10 cellular contexts compared by ENCODE assay signal in genomic region chr2:219109468-219109867, GRCh38. TPM values are rescaled to one million over a fixed set of nuclear protein-coding genes. Genes with fewer than 3 reads are reported as not detected.
DNase-seq lines count a peak whose midpoint lies in the region; ATAC-seq and TF ChIP-seq lines count a peak whose summit lies in the region.
"Had no signal": no experiment of that assay in that cellular context is flagged by ENCODE, and none has a peak within 500 bp of the region (broad histone marks: within the 10 kb centered on the region; RNA-seq: fewer than 3 reads in every experiment).

No MANE protein-coding gene starts in this region.

- no peaks in the 10 kb centered on the region for H3K27me3 ChIP-seq in CD4-positive, alpha-beta memory T cell (ENCODE audit: insufficient read depth, low read length)
- H3K27me3 ChIP-seq in Peyer's patch, result no peaks in the 10 kb centered on the region

- H3K27me3 Mint-ChIP-seq in CD4-positive, alpha-beta memory T cell, result no peaks in the 10 kb centered on the region
- H3K27me3 Mint-ChIP-seq in activated naive CD4-positive, alpha-beta T cell treated with anti-CD3 and anti-CD28 coated beads, Interleukin-2, amount 10 ng/mL, durations not matched to agents 7 days and 5 days, result no peaks in the 10 kb centered on the region
- peaks cover 80% of the 10 kb centered on the region for H3K27me3 Mint-ChIP-seq in progenitor cell of endocrine pancreas

- POLR2A ChIA-PET in CD4-positive, alpha-beta memory T cell (lab: Charles Lee; ENCODE audit: partially characterized antibody), result no interaction called here

- H3K4me1 ChIP-seq in CD4-positive, alpha-beta memory T cell (ENCODE audit: insufficient read depth, low read length), result peaks cover 4% of the 10 kb centered on the region
- peaks cover 0 to 48% (median 0%) of the 10 kb centered on the region in 4 donors for H3K4me1 ChIP-seq in Peyer's patch

- H3K4me3 ChIP-seq in CD4-positive, alpha-beta memory T cell (ENCODE audit: low read length in 2 of 2), result no peak overlapping the region
- H3K4me3 ChIP-seq in Peyer's patch, result no peak overlapping the region
- H3K4me3 ChIP-seq in coronary artery, result no peak overlapping the region

- no peaks in the 10 kb centered on the region for H3K9me3 Mint-ChIP-seq in CD4-positive, alpha-beta memory T cell
- H3K9me3 Mint-ChIP-seq in activated naive CD4-positive, alpha-beta T cell treated with anti-CD3 and anti-CD28 coated beads, Interleukin-2, amount 10 ng/mL, durations not matched to agents 7 days and 5 days, result no peaks in the 10 kb centered on the region
- H3K9me3 Mint-ChIP-seq in progenitor cell of endocrine pancreas (ENCODE audit: low read depth), result no peaks in the 10 kb centered on the region

- H3K9me3 ChIP-seq in CD4-positive, alpha-beta memory T cell (ENCODE audit: control insufficient read depth in 1 of 2, low read length in 2 of 2), result no peaks in the 10 kb centered on the region
- H3K9me3 ChIP-seq in Peyer's patch, result no peaks in the 10 kb centered on the region

- no peaks in the 10 kb centered on the region for H3K36me3 ChIP-seq in CD4-positive, alpha-beta memory T cell (ENCODE audit: insufficient read depth, low read length)
- H3K36me3 ChIP-seq in Peyer's patch, result no peaks in the 10 kb centered on the region

- intact Hi-C loops in CD4-positive, alpha-beta memory T cell (cut with micrococcal nuclease), result no loop called here

- no peak overlapping the region for H3K27ac ChIP-seq in CD4-positive, alpha-beta memory T cell (ENCODE audit: low read depth, low read length)
- peak overlapping the region in 1 of 4 donors; percentile 6 for H3K27ac ChIP-seq in Peyer's patch
- H3K27ac ChIP-seq in coronary artery, result no peak overlapping the region
- H3K27ac ChIP-seq: C4-2B had no signal

- DNase-seq in CD4-positive, alpha-beta memory T cell, result peak in 4 of 5 donors; percentile 10 to 56 (median 32)
- peak in 2 of 3 donors; percentile 63 to 73 for DNase-seq in Peyer's patch
- peak; percentile 37 for DNase-seq in activated naive CD4-positive, alpha-beta T cell treated with anti-CD3 and anti-CD28 coated beads, Interleukin-2, amount 10 ng/mL, durations not matched to agents 7 days and 5 days
- no peak for DNase-seq in progenitor cell of endocrine pancreas (ENCODE audit: low spot score, unreplicated experiment)
- no peak for DNase-seq in coronary artery (ENCODE audit: low spot score)
- no peak for DNase-seq in DMS153 (lab: John Stamatoyannopoulos, UW)
- DNase-seq: NCI-H187 treated with DMSO at 0.1 percent for 48 hours had no signal

- H3K36me3 Mint-ChIP-seq in CD4-positive, alpha-beta memory T cell, result peaks cover 4 to 17% of the 10 kb centered on the region in 2 donors
- no peaks in the 10 kb centered on the region for H3K36me3 Mint-ChIP-seq in activated naive CD4-positive, alpha-beta T cell treated with anti-CD3 and anti-CD28 coated beads, Interleukin-2, amount 10 ng/mL, durations not matched to agents 7 days and 5 days
- H3K36me3 Mint-ChIP-seq in progenitor cell of endocrine pancreas (ENCODE audit: insufficient read depth), result no peaks in the 10 kb centered on the region

- CTCF ChIA-PET in CD4-positive, alpha-beta memory T cell (lab: Charles Lee; ENCODE audit: partially characterized antibody), result interaction anchor here (1.7 kb wide), 1 partner anchor 51 kb away, joined by 5 read pairs; no protein-coding TSS in a partner anchor
- CTCF ChIA-PET in activated naive CD4-positive, alpha-beta T cell treated with anti-CD3 and anti-CD28 coated beads, Interleukin-2, amount 10 ng/mL, durations not matched to agents 7 days and 5 days (lab: Charles Lee), result interaction anchor here (1.6 kb wide), 1 partner anchor 51 kb away, joined by 4 read pairs; no protein-coding TSS in a partner anchor

- no peak for TF ChIP-seq CTCF in Peyer's patch (IDR thresholded peaks at IDR 0.05)
- TF ChIP-seq CTCF in progenitor cell of endocrine pancreas (IDR thresholded peaks at IDR 0.05; ENCODE audit: unreplicated experiment), result no peak
- TF ChIP-seq CTCF in coronary artery (IDR thresholded peaks at IDR 0.05), result no peak

- H3K27ac Mint-ChIP-seq in CD4-positive, alpha-beta memory T cell, result peak overlapping the region in 2 of 7 donors; percentile 16 to 26
- no peak overlapping the region for H3K27ac Mint-ChIP-seq in activated naive CD4-positive, alpha-beta T cell treated with anti-CD3 and anti-CD28 coated beads, Interleukin-2, amount 10 ng/mL, durations not matched to agents 7 days and 5 days
- peak overlapping the region; percentile 27 for H3K27ac Mint-ChIP-seq in progenitor cell of endocrine pancreas

- no peak for TF ChIP-seq POLR2A in Peyer's patch (IDR thresholded peaks at IDR 0.05)

- no peak overlapping the region for H3K4me3 Mint-ChIP-seq in CD4-positive, alpha-beta memory T cell
- no peak overlapping the region for H3K4me3 Mint-ChIP-seq in activated naive CD4-positive, alpha-beta T cell treated with anti-CD3 and anti-CD28 coated beads, Interleukin-2, amount 10 ng/mL, durations not matched to agents 7 days and 5 days
- no peak overlapping the region for H3K4me3 Mint-ChIP-seq in progenitor cell of endocrine pancreas (ENCODE audit: low read depth)

- H3K4me1 Mint-ChIP-seq in CD4-positive, alpha-beta memory T cell, result peaks cover 13 to 30% (median 20%) of the 10 kb centered on the region in 4 donors
- H3K4me1 Mint-ChIP-seq in activated naive CD4-positive, alpha-beta T cell treated with anti-CD3 and anti-CD28 coated beads, Interleukin-2, amount 10 ng/mL, durations not matched to agents 7 days and 5 days, result peaks cover 6% of the 10 kb centered on the region
- H3K4me1 Mint-ChIP-seq in progenitor cell of endocrine pancreas (ENCODE audit: low read depth), result peaks cover 36% of the 10 kb centered on the region

- no peak for ATAC-seq in HG02759 (IDR thresholded peaks at IDR 0.05; ENCODE audit: unreplicated experiment)
- ATAC-seq in GM19463 (IDR thresholded peaks at IDR 0.05; ENCODE audit: unreplicated experiment), result no peak

RNA-seq across cellular contexts. Expression of gene IHH, which starts 48.7 kb away (rescaled TPM):
- total RNA-seq in CD4-positive, alpha-beta memory T cell, result under 1 TPM in 1 of 2 experiments, not detected in 1; 0.17 TPM
- polyA plus RNA-seq in CD4-positive, alpha-beta memory T cell, result not detected
- 100 to 1,000 TPM in 1 of 4 donors, 10 to 100 TPM in 3; 14.0 to 124 (median 71.1) TPM for total RNA-seq in Peyer's patch
- total RNA-seq in progenitor cell of endocrine pancreas, result 17.3 and 24.1 TPM in 2 replicates

RNA-seq across cellular contexts. Expression of gene NHEJ1, which starts 51.1 kb away (rescaled TPM):
- 10 to 100 TPM; 14.1 to 15.5 TPM for total RNA-seq in CD4-positive, alpha-beta memory T cell
- 10 to 100 TPM; 25.5 to 27.5 TPM for polyA plus RNA-seq in CD4-positive, alpha-beta memory T cell
- total RNA-seq in Peyer's patch (10 to 100 TPM; 28.1 to 91.6 (median 67.2) TPM), progenitor cell of endocrine pancreas (15.4 and 17.7 TPM in 2 replicates)

Comparison
In these comparisons a context has a peak if more than half of its experiments do, and no peak if none do; other contexts are left out.
1. DNase-seq: peak in CD4-positive, alpha-beta memory T cell (4 of 5), Peyer's patch (2 of 3) and activated naive CD4-positive, alpha-beta T cell treated with anti-CD3 and anti-CD28 coated beads, Interleukin-2, amount 10 ng/mL, durations not matched to agents 7 days and 5 days (single experiment); none in progenitor cell of endocrine pancreas (single experiment), coronary artery (single experiment) and DMS153 (single experiment).
2. RNA of gene IHH, which starts 48.7 kb away (total RNA-seq): 14.0 to 124 TPM in Peyer's patch and 17.3 to 24.1 TPM in progenitor cell of endocrine pancreas; 0.17 TPM in CD4-positive, alpha-beta memory T cell; every median in the first group is over 10 times any median in the second.